In genomic region chr19:45798995-45799517, GRCh38 we compare ENCODE assay signal across 8 cellular contexts. TPM values are rescaled to one million over a fixed set of nuclear protein-coding genes. Genes with fewer than 3 reads are reported as not detected.
DNase-seq lines count a peak whose midpoint lies in the region; ATAC-seq, FAIRE-seq and TF ChIP-seq lines count a peak whose summit lies in the region.

No MANE protein-coding gene starts in this region.

- no peaks in the 10 kb centered on the region for H3K27me3 ChIP-seq in A673 (replicated peaks; ENCODE audit: insufficient read depth, low read depth, low read length, poor library complexity)

- TF ChIP-seq CTCF in A673 (conservative IDR thresholded peaks at IDR 0.05; ENCODE audit: low read depth, low read length), result peak; percentile 83

- no peaks in the 10 kb centered on the region for H3K36me3 ChIP-seq in A673 (ENCODE audit: insufficient read depth, low read length, poor library complexity, severe bottlenecking)

- H3K27ac ChIP-seq in A673 (ENCODE audit: low read depth, low read length, poor library complexity, severe bottlenecking), result no peak overlapping the region

- POLR2A ChIA-PET in A673 (lab: Charles Lee; ENCODE audit: low non-redundant PET), result interaction anchor here (0.7 kb wide), 2 partner anchors 12 to 122 kb away, joined by 4 to 5 read pairs; no protein-coding TSS in a partner anchor

- no peak for TF ChIP-seq POLR2A in GM12892 (IDR thresholded peaks at IDR 0.05; ENCODE audit: low read depth, low read length)

- no peak for ATAC-seq in GM21447 (IDR thresholded peaks at IDR 0.05; ENCODE audit: unreplicated experiment)

- no peak overlapping the region for H3K4me3 ChIP-seq in A673 (ENCODE audit: low read depth, low read length, poor library complexity, severe bottlenecking)

- CTCF ChIA-PET in A673 (lab: Charles Lee), result interaction anchor here (0.6 to 1.8 kb wide), 4 partner anchors 11 to 242 kb away, joined by 3 to 17 read pairs (median 8); partner anchors contain the start of gene SIX5

- peak; percentile 95 for FAIRE-seq in GM12892 (lab: Jason Lieb, UNC)

- no peaks in the 10 kb centered on the region for H3K9me3 ChIP-seq in A673 (ENCODE audit: low read depth, low read length, poor library complexity, severe bottlenecking)

- intact Hi-C loops in A673 (cut with micrococcal nuclease; ENCODE audit: unreplicated experiment), result no loop called here

- BruUV-seq in A673 (replicated peaks; lab: Mats Ljungman, UMichigan), result no TSS peak

- H3K4me1 ChIP-seq in A673 (ENCODE audit: insufficient read depth, low read length, poor library complexity, severe bottlenecking), result peaks cover 4% of the 10 kb centered on the region

- DNase-seq in A673 (ENCODE audit: low spot score) (peak; percentile 75), GM12892 (ENCODE audit: insufficient read length) (peak; percentile 76), NCI-H2107 treated with DMSO at 0.1 percent for 48 hours (lab: John Stamatoyannopoulos, UW; ENCODE audit: unreplicated experiment) (peak; percentile 63), dedifferentiated amniotic fluid mesenchymal stem cell (ENCODE audit: extremely low spot score) (peak; percentile 88), medulla oblongata (ENCODE audit: extremely low spot score) (peak; percentile 59)
- DNase-seq in activated CD4-positive, alpha-beta T cell treated with anti-CD3 and anti-CD28 coated beads for 1 hour, result peak; percentile 48
- peak; percentile 19 to 39 for DNase-seq in stimulated activated CD8-positive, alpha-beta memory T cell treated with anti-CD3 and anti-CD28 coated beads, Interleukin-15, amount 100 ng/mL, for 4 hours (ENCODE audit: low read depth in 2 of 2)

RNA-seq across cellular contexts. Expression of gene DMWD, which starts 6.4 kb away (rescaled TPM):
- 79.2 and 86.7 TPM in 2 replicates for total RNA-seq in A673 (2021)
- 13.4 TPM for polyA plus RNA-seq in GM12892 (2012; ENCODE audit: missing spikeins)

RNA-seq across cellular contexts. Expression of gene RSPH6A, which starts 16.1 kb away (rescaled TPM):
- 0.15 and 0.19 TPM in 2 replicates for total RNA-seq in A673 (2021)
- 0.49 TPM for polyA plus RNA-seq in GM12892 (2012; ENCODE audit: missing spikeins)

RNA-seq across cellular contexts. Expression of gene DMPK, which starts 16.8 kb away (rescaled TPM):
- 79.9 and 82.0 TPM in 2 replicates for total RNA-seq in A673 (2021)
- 16.2 TPM for polyA plus RNA-seq in GM12892 (2012; ENCODE audit: missing spikeins)

RNA-seq across cellular contexts. Expression of gene SIX5, which starts 30.0 kb away (rescaled TPM):
- total RNA-seq in A673 (2021), result 23.6 and 26.7 TPM in 2 replicates
- polyA plus RNA-seq in GM12892 (2012; ENCODE audit: missing spikeins), result not detected

Comparison
In these comparisons a context has a peak if more than half of its experiments do, and no peak if none do; other contexts are left out.
1. DNase-seq: peak in every context shown above with its lines; median percentile 88 in dedifferentiated amniotic fluid mesenchymal stem cell; 76 in GM12892; 75 in A673; 63 in NCI-H2107 treated with DMSO at 0.1 percent for 48 hours; 59 in medulla oblongata; 48 in activated CD4-positive, alpha-beta T cell treated with anti-CD3 and anti-CD28 coated beads for 1 hour; 29 in stimulated activated CD8-positive, alpha-beta memory T cell treated with anti-CD3 and anti-CD28 coated beads, Interleukin-15, amount 100 ng/mL, for 4 hours.